35 cellular contexts compared by ENCODE assay signal in the genomic region with DNA sequence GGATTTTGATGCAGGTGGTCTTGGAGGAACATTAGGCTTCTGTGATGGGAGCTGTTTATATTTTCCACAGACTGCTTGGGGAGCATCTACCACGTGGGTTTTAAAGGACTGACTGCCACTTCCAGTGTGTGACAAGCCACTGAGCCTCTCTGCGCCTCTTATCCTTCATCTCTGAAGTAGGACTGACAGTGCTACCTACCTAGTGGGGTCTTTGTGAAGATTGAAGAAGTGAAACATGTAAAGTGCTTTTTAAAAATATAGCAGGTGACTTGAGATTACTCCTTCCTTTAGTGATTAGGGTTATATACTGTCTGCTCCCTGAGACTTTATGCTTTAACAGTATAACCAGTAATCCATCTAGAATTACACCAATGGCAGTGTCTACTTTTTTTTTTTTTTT. TPM values are rescaled to one million over a fixed set of nuclear protein-coding genes. Genes with fewer than 3 reads are reported as not detected.
"Had no signal": no experiment of that assay in that cellular context is flagged by ENCODE, and none has a peak within 500 bp of the region (broad histone marks: within the 10 kb centered on the region; RNA-seq: fewer than 3 reads in every experiment).

No MANE protein-coding gene starts in this region.

- H3K4me3 Mint-ChIP-seq: activated CD8-positive, alpha-beta memory T cell treated with anti-CD3 and anti-CD28 coated beads, Interleukin-2, amount 10 ng/mL, durations not matched to agents 7 days and 5 days; activated CD8-positive, alpha-beta T cell treated with anti-CD3 and anti-CD28 coated beads, Interleukin-2, amount 10 ng/mL, durations not matched to agents 7 days and 5 days; activated naive CD4-positive, alpha-beta T cell treated with anti-CD3 and anti-CD28 coated beads, Interleukin-2, amount 10 ng/mL, durations not matched to agents 7 days and 5 days; activated naive CD8-positive, alpha-beta T cell treated with anti-CD3 and anti-CD28 coated beads, Interleukin-2, amount 10 ng/mL, durations not matched to agents 7 days and 5 days; activated T-helper 1 cell treated with anti-CD3 and anti-CD28 coated beads, Interleukin-12 subunit alpha, Interleukin-12 subunit beta, Interleukin-2, Interleukin-4 antibody, amounts not matched to agents 30 ng/mL and 10 ng/mL and 1 ng/mL, durations not matched to agents 14 hours and 24 hours and 36 hours; brain; WTC11 had no signal

- H3K4me1 ChIP-seq: ascending aorta, breast epithelium, colonic mucosa, esophagus squamous epithelium had no signal

- DNase-seq: activated CD4-positive, alpha-beta T cell treated with anti-CD3 and anti-CD28 coated beads for 48 hours; activated CD4-positive, alpha-beta T cell treated with anti-CD3 and anti-CD28 coated beads, Interleukin-2, amount 50 U/mL, for 1 hour; activated CD4-positive, alpha-beta T cell treated with anti-CD3 and anti-CD28 coated beads, Interleukin-2, amount 50 U/mL, for 48 hours; activated CD8-positive, alpha-beta memory T cell treated with anti-CD3 and anti-CD28 coated beads, Interleukin-2, amount 10 ng/mL, durations not matched to agents 7 days and 5 days; activated CD8-positive, alpha-beta memory T cell treated with anti-CD3 and anti-CD28 coated beads, Interleukin-2, amount 50 U/mL, for 4 hours; activated CD8-positive, alpha-beta T cell treated with anti-CD3 and anti-CD28 coated beads, Interleukin-2, amount 10 ng/mL, durations not matched to agents 7 days and 5 days; activated gamma-delta T cell; activated naive CD4-positive, alpha-beta T cell; activated naive CD4-positive, alpha-beta T cell treated with anti-CD3 and anti-CD28 coated beads, Interleukin-2, amount 10 ng/mL, durations not matched to agents 7 days and 5 days; activated naive CD8-positive, alpha-beta T cell treated with anti-CD3 and anti-CD28 coated beads, Interleukin-2, amount 10 ng/mL, durations not matched to agents 7 days and 5 days; activated T-cell treated with anti-CD3 and anti-CD28 coated beads, Interleukin-2, amount 50 U/mL, for 1 hour; activated T-cell treated with anti-CD3 and anti-CD28 coated beads, Interleukin-2, amount 50 U/mL, for 48 hours; central memory CD4-positive, alpha-beta T cell; cerebellar nuclear complex; colonic mucosa; effector CD8-positive, alpha-beta T cell; esophagus squamous epithelium; foreskin melanocyte; head of caudate nucleus; T-helper 2 cell had no signal

- H3K27ac Mint-ChIP-seq: activated CD8-positive, alpha-beta memory T cell treated with anti-CD3 and anti-CD28 coated beads, Interleukin-2, amount 10 ng/mL, durations not matched to agents 7 days and 5 days; activated CD8-positive, alpha-beta T cell treated with anti-CD3 and anti-CD28 coated beads, Interleukin-2, amount 10 ng/mL, durations not matched to agents 7 days and 5 days; activated naive CD4-positive, alpha-beta T cell treated with anti-CD3 and anti-CD28 coated beads, Interleukin-2, amount 10 ng/mL, durations not matched to agents 7 days and 5 days; activated naive CD4-positive, alpha-beta T cell treated with anti-CD3 and anti-CD28 coated beads, Interleukin-2, amount 50 U/mL, for 72 hours; activated naive CD8-positive, alpha-beta T cell treated with anti-CD3 and anti-CD28 coated beads, Interleukin-2, amount 10 ng/mL, durations not matched to agents 7 days and 5 days; activated T-helper 1 cell treated with anti-CD3 and anti-CD28 coated beads, Interleukin-12 subunit alpha, Interleukin-12 subunit beta, Interleukin-2, Interleukin-4 antibody, amounts not matched to agents 30 ng/mL and 10 ng/mL and 1 ng/mL, durations not matched to agents 14 hours and 24 hours and 36 hours; brain; WTC11 had no signal

- H3K36me3 Mint-ChIP-seq: activated CD8-positive, alpha-beta memory T cell treated with anti-CD3 and anti-CD28 coated beads, Interleukin-2, amount 10 ng/mL, durations not matched to agents 7 days and 5 days; activated naive CD4-positive, alpha-beta T cell treated with anti-CD3 and anti-CD28 coated beads, Interleukin-2, amount 10 ng/mL, durations not matched to agents 7 days and 5 days; activated naive CD4-positive, alpha-beta T cell treated with anti-CD3 and anti-CD28 coated beads, Interleukin-2, amount 50 U/mL, for 72 hours; activated naive CD8-positive, alpha-beta T cell treated with anti-CD3 and anti-CD28 coated beads, Interleukin-2, amount 10 ng/mL, durations not matched to agents 7 days and 5 days; brain; WTC11 had no signal

- H3K9me3 ChIP-seq: ascending aorta, breast epithelium, colonic mucosa, esophagus squamous epithelium had no signal

- ATAC-seq: activated CD4-positive, CD25-positive, alpha-beta regulatory T cell treated with anti-CD3 and anti-CD28 coated beads, Interleukin-2, amount 50 U/mL, for 24 hours; activated CD8-positive, alpha-beta memory T cell treated with anti-CD3 and anti-CD28 coated beads, Interleukin-2, amount 10 ng/mL, durations not matched to agents 7 days and 5 days; activated CD8-positive, alpha-beta T cell treated with anti-CD3 and anti-CD28 coated beads, Interleukin-2, amount 10 ng/mL, durations not matched to agents 7 days and 5 days; activated naive CD4-positive, alpha-beta T cell treated with anti-CD3 and anti-CD28 coated beads, Interleukin-2, amount 50 U/mL, for 72 hours; WTC11 had no signal

- H3K9me3 Mint-ChIP-seq: activated naive CD4-positive, alpha-beta T cell treated with anti-CD3 and anti-CD28 coated beads, Interleukin-2, amount 10 ng/mL, durations not matched to agents 7 days and 5 days; activated naive CD4-positive, alpha-beta T cell treated with anti-CD3 and anti-CD28 coated beads, Interleukin-2, amount 50 U/mL, for 72 hours; activated naive CD8-positive, alpha-beta T cell treated with anti-CD3 and anti-CD28 coated beads, Interleukin-2, amount 10 ng/mL, durations not matched to agents 7 days and 5 days; activated T-helper 1 cell treated with anti-CD3 and anti-CD28 coated beads, Interleukin-12 subunit alpha, Interleukin-12 subunit beta, Interleukin-2, Interleukin-4 antibody, amounts not matched to agents 30 ng/mL and 10 ng/mL and 1 ng/mL, durations not matched to agents 14 hours and 24 hours and 36 hours; brain; WTC11 had no signal

- H3K4me1 Mint-ChIP-seq: activated CD8-positive, alpha-beta memory T cell treated with anti-CD3 and anti-CD28 coated beads, Interleukin-2, amount 10 ng/mL, durations not matched to agents 7 days and 5 days; activated naive CD4-positive, alpha-beta T cell treated with anti-CD3 and anti-CD28 coated beads, Interleukin-2, amount 10 ng/mL, durations not matched to agents 7 days and 5 days; activated naive CD8-positive, alpha-beta T cell treated with anti-CD3 and anti-CD28 coated beads, Interleukin-2, amount 10 ng/mL, durations not matched to agents 7 days and 5 days; brain had no signal

- H3K27ac ChIP-seq: ascending aorta, breast epithelium, cardiac muscle cell, colonic mucosa, epithelial cell of prostate, esophagus squamous epithelium had no signal

- H3K27me3 ChIP-seq: ascending aorta, colonic mucosa had no signal

- H3K4me3 ChIP-seq: ascending aorta, breast epithelium, cardiac muscle cell, colonic mucosa, esophagus squamous epithelium had no signal

- H3K36me3 ChIP-seq: ascending aorta, breast epithelium, cardiac muscle cell, colonic mucosa, esophagus squamous epithelium had no signal

RNA-seq across cellular contexts. Expression of a gene that starts 29.9 kb away (rescaled TPM):
- total RNA-seq: activated CD8-positive, alpha-beta memory T cell treated with anti-CD3 and anti-CD28 coated beads for 36 hours; activated CD8-positive, alpha-beta memory T cell treated with anti-CD3 and anti-CD28 coated beads, Interleukin-2, amount 10 ng/mL, durations not matched to agents 7 days and 5 days; activated CD8-positive, alpha-beta T cell treated with anti-CD3 and anti-CD28 coated beads, Interleukin-2, amount 10 ng/mL, durations not matched to agents 7 days and 5 days; activated naive CD4-positive, alpha-beta T cell treated with anti-CD3 and anti-CD28 coated beads, Interleukin-2, amount 50 U/mL, for 72 hours; activated naive CD8-positive, alpha-beta T cell treated with anti-CD3 and anti-CD28 coated beads, Interleukin-2, amount 10 ng/mL, durations not matched to agents 7 days and 5 days; activated T-helper 1 cell treated with anti-CD3 and anti-CD28 coated beads, Interleukin-12 subunit alpha, Interleukin-12 subunit beta, Interleukin-2, Interleukin-4 antibody, amounts not matched to agents 30 ng/mL and 10 ng/mL and 1 ng/mL, durations not matched to agents 14 hours and 24 hours and 36 hours; ascending aorta; cardiac muscle cell; dermis microvascular lymphatic vessel endothelial cell; endothelial cell of umbilical vein; fibroblast of lung; fibroblast of villous mesenchyme; T-helper 1 cell treated with Interleukin-12 subunit alpha and Interleukin-12 subunit beta and Interleukin-4 antibody, amounts not matched to agents 30 ng/mL and 1 ng/mL, for 36 hours; WTC11 had no signal
- polyA plus RNA-seq: cardiac muscle cell, endothelial cell of umbilical vein, fibroblast of lung had no signal
